Comparison of ENCODE assay signal across 15 cellular contexts in genomic region chr22:42904049-42904448, GRCh38.
"Had no signal": no experiment of that assay in that cellular context is flagged by ENCODE, and none has a peak within 500 bp of the region (broad histone marks: within the 10 kb centered on the region; RNA-seq: fewer than 3 reads in every experiment).

No MANE protein-coding gene starts in this region.

- H3K9me3 Mint-ChIP-seq: activated naive CD4-positive, alpha-beta T cell treated with anti-CD3 and anti-CD28 coated beads, Interleukin-2, amount 50 U/mL, for 24 hours; brain; dendritic cell treated with granulocyte-macrophage colony-stimulating factor and Interleukin-4, amounts not matched to agents 40 ng/mL and 50 ng/mL, for 4 days; stimulated activated effector memory CD8-positive, alpha-beta T cell treated with anti-CD3 and anti-CD28 coated beads, Interleukin-12 subunit alpha, Interleukin-12 subunit beta, amount 100 ng/mL, for 72 hours had no signal

- H3K27ac Mint-ChIP-seq: dendritic cell treated with granulocyte-macrophage colony-stimulating factor and Interleukin-4, amounts not matched to agents 40 ng/mL and 50 ng/mL, for 4 days; stimulated activated effector memory CD8-positive, alpha-beta T cell treated with anti-CD3 and anti-CD28 coated beads, Interleukin-12 subunit alpha, Interleukin-12 subunit beta, amount 100 ng/mL, for 72 hours had no signal

- H3K36me3 Mint-ChIP-seq: activated naive CD4-positive, alpha-beta T cell treated with anti-CD3 and anti-CD28 coated beads, Interleukin-2, amount 50 U/mL, for 24 hours; brain had no signal

- H3K9me3 ChIP-seq: heart left ventricle, right atrium auricular region, thyroid gland had no signal

- H3K4me2 ChIP-seq: smooth muscle cell had no signal

- H3K27me3 ChIP-seq: heart left ventricle, right atrium auricular region, thyroid gland had no signal

- DNase-seq: activated CD4-positive, alpha-beta T cell treated with anti-CD3 and anti-CD28 coated beads, Interleukin-2, amount 50 U/mL, for 4 hours; activated effector memory CD4-positive, alpha-beta T cell treated with Interleukin-2 at 50 U/mL for 16 hours; activated T-cell treated with anti-CD3 and anti-CD28 coated beads, Interleukin-2, amount 50 U/mL, for 1 hour; mesenchymal stem cell; posterior cingulate gyrus; thyroid gland had no signal

- H3K27me3 Mint-ChIP-seq: activated naive CD4-positive, alpha-beta T cell treated with anti-CD3 and anti-CD28 coated beads, Interleukin-2, amount 50 U/mL, for 24 hours; brain; dendritic cell treated with granulocyte-macrophage colony-stimulating factor and Interleukin-4, amounts not matched to agents 40 ng/mL and 50 ng/mL, for 4 days had no signal

- H3K4me3 Mint-ChIP-seq: activated naive CD4-positive, alpha-beta T cell treated with anti-CD3 and anti-CD28 coated beads, Interleukin-2, amount 50 U/mL, for 24 hours; dendritic cell treated with granulocyte-macrophage colony-stimulating factor and Interleukin-4, amounts not matched to agents 40 ng/mL and 50 ng/mL, for 4 days; stimulated activated effector memory CD8-positive, alpha-beta T cell treated with anti-CD3 and anti-CD28 coated beads, Interleukin-12 subunit alpha, Interleukin-12 subunit beta, amount 100 ng/mL, for 72 hours had no signal

- ATAC-seq: activated CD4-positive, CD25-positive, alpha-beta regulatory T cell treated with anti-CD3 and anti-CD28 coated beads, Interleukin-2, amount 50 U/mL, for 24 hours; heart left ventricle; stimulated activated effector memory CD8-positive, alpha-beta T cell treated with anti-CD3 and anti-CD28 coated beads, Interleukin-12 subunit alpha, Interleukin-12 subunit beta, amount 100 ng/mL, for 72 hours had no signal

- H3K4me3 ChIP-seq: heart left ventricle, right atrium auricular region, smooth muscle cell, thyroid gland had no signal

- FAIRE-seq: islet of Langerhans had no signal

- H3K36me3 ChIP-seq: right atrium auricular region, thyroid gland had no signal
